In the genomic region with DNA sequence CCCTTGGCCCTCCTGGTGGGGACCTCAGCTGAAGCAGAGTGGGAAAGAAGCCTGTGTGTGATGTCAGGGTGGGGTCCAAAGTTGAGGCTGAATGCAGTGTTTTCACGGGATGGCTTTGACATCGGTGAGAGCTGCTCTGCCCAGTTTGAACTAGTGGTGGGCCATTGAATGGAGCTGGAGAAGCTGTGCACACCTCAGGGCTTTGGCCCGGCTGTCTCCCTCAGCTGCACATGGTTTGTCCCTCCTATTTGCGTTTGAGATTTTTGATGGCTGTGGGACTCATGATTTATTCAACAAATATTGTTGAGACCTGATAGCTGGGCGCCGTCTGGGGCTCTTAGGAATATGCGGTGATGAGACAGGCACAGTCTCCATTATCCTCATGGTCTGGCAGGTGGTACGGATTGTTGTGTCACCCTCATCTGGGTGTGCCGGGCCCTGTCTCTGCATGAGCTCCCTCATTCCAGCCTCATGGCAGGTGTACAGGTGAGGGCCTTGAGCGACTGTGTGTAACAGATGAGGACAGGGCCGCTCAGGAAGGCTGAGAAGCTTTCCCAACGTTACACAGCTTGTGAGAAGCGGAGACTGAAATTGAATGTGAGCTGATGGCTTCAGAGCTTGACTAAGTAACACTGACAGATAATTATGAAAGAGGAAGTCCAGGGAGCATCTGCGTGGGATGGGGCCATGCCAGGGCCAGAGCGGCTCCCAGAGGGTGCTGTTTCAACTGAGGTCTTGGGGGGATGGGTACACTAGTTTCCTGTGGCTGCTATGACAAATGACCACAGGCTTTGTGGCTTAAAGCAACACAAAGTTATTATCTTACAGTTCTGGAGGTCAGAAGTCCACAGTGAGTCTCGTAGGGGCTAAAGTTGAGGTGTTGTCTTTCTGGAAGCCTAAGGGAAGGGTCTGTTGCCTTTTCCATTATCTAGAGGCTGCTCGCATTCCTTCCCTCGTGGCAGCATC, we compare ENCODE assay signal across 8 cellular contexts. TPM values are rescaled to one million over a fixed set of nuclear protein-coding genes. Genes with fewer than 3 reads are reported as not detected.
DNase-seq lines count a peak whose midpoint lies in the region; ATAC-seq and TF ChIP-seq lines count a peak whose summit lies in the region.

No MANE protein-coding gene starts in this region.

- BruUV-seq in OCI-LY7 (replicated peaks; lab: Mats Ljungman, UMichigan) = TSS peak; percentile 90

- H3K36me3 ChIP-seq in OCI-LY7 (ENCODE audit: insufficient read depth, low read length) = peaks cover 16% of the 10 kb centered on the region
- H3K36me3 ChIP-seq in gastroesophageal sphincter = no peaks in the 10 kb centered on the region
- H3K36me3 ChIP-seq in sigmoid colon = no peaks in the 10 kb centered on the region
- no peaks in the 10 kb centered on the region; the same call in 1 of the 2 replicates for H3K36me3 ChIP-seq in H7 (replicated peaks; ENCODE audit: control insufficient read depth, insufficient read depth, low read length)

- CTCF ChIA-PET in OCI-LY7 (lab: Charles Lee; ENCODE audit: unreplicated experiment) = interaction anchor here (0.6 to 1.6 kb wide), 8 partner anchors 9 to 91 kb away, joined by 3 to 7 read pairs (median 4); no protein-coding TSS in a partner anchor

- WGBS in gastroesophageal sphincter (ENCODE audit: low coverage in 1 of 2), 2 donors = 76 to 88% methylated on average over 3 to 5 of the region's 18 CpGs
- 70 to 83% methylated on average over 18 of the region's 18 CpGs for WGBS in sigmoid colon, 2 donors

- DNase-seq in COLO668 (lab: John Stamatoyannopoulos, UW; ENCODE audit: unreplicated experiment) (peak; percentile 90), OCI-LY7 (ENCODE audit: low spot score) (peak; percentile 91), sigmoid colon (peak; percentile 81), G401 (ENCODE audit: low spot score) (no peak), H7 (no peak)

- ATAC-seq in HG03045 (IDR thresholded peaks at IDR 0.05; ENCODE audit: unreplicated experiment) = peak; percentile 88
- ATAC-seq in gastroesophageal sphincter = peak; percentile 67

- POLR2A ChIA-PET in OCI-LY7 (lab: Charles Lee) = interaction anchor here (0.6 to 3.8 kb wide), 11 partner anchors 8 to 269 kb away, joined by 3 to 23 read pairs (median 4); no protein-coding TSS in a partner anchor

- H3K4me1 ChIP-seq in OCI-LY7 (ENCODE audit: insufficient read depth, low read length, poor library complexity, severe bottlenecking) = peaks cover 76% of the 10 kb centered on the region
- H3K4me1 ChIP-seq in gastroesophageal sphincter = peaks cover 0 to 72% (median 10%) of the 10 kb centered on the region in 3 donors
- H3K4me1 ChIP-seq in sigmoid colon = peaks cover 0 to 32% (median 11%) of the 10 kb centered on the region in 4 donors

- peak overlapping the region; percentile 91 for H3K4me2 ChIP-seq in OCI-LY7 (ENCODE audit: low read length)

- no peaks in the 10 kb centered on the region for H4K20me1 ChIP-seq in OCI-LY7 (ENCODE audit: insufficient read depth, low read length)

- H3K9me2 ChIP-seq in OCI-LY7 (ENCODE audit: insufficient read depth, low read length) = no peaks in the 10 kb centered on the region

- peak; percentile 50 for TF ChIP-seq CTCF in OCI-LY7 (conservative IDR thresholded peaks at IDR 0.05; ENCODE audit: low read length)
- no peak for TF ChIP-seq CTCF in gastroesophageal sphincter (IDR thresholded peaks at IDR 0.05)
- TF ChIP-seq CTCF in sigmoid colon (IDR thresholded peaks at IDR 0.05) = no peak

- in situ Hi-C loops in GM18951 (cut with MboI; ENCODE audit: low sequenced_read_pairs, unreplicated experiment) = no loop called here
- in situ Hi-C loops in G401 (cut with HindIII; ENCODE audit: low sequenced_read_pairs) = no loop called here

- no peak overlapping the region for H2AFZ ChIP-seq in OCI-LY7 (ENCODE audit: low read length)

- no peaks in the 10 kb centered on the region for H3K27me3 ChIP-seq in gastroesophageal sphincter
- H3K27me3 ChIP-seq in sigmoid colon = no peaks in the 10 kb centered on the region
- no peaks in the 10 kb centered on the region for H3K27me3 ChIP-seq in H7 (ENCODE audit: control insufficient read depth, insufficient read depth, low read length)

- intact Hi-C loops in OCI-LY7 (cut with micrococcal nuclease; ENCODE audit: unreplicated experiment) (loop anchor here (1.0 to 2.0 kb wide), 3 partner anchors 24 to 48 kb away; no protein-coding TSS in a partner anchor), sigmoid colon (cut with DNase I) (no loop called here)

- peak overlapping the region; percentile 52 for H3K4me3 ChIP-seq in OCI-LY7 (ENCODE audit: low read depth, low read length, poor library complexity, severe bottlenecking)
- no peak overlapping the region for H3K4me3 ChIP-seq in gastroesophageal sphincter
- no peak overlapping the region for H3K4me3 ChIP-seq in sigmoid colon
- no peak overlapping the region for H3K4me3 ChIP-seq in H7 (ENCODE audit: insufficient read depth, low read depth, low read length)

- TF ChIP-seq POLR2A in GM18951 (IDR thresholded peaks at IDR 0.05; ENCODE audit: extremely low read depth, insufficient read depth, insufficient read length) (peak; percentile 57), gastroesophageal sphincter (IDR thresholded peaks at IDR 0.05) (no peak), sigmoid colon (IDR thresholded peaks at IDR 0.05) (no peak)

- TF ChIP-seq EP300 in gastroesophageal sphincter (IDR thresholded peaks at IDR 0.05) = no peak
- peak in 1 of 4 donors; percentile 7 for TF ChIP-seq EP300 in sigmoid colon (IDR thresholded peaks at IDR 0.05)

- H3K79me2 ChIP-seq in OCI-LY7 (ENCODE audit: insufficient read depth, low read depth, low read length) = peaks cover 58% of the 10 kb centered on the region; the same call in 1 of the 2 replicates

- peak overlapping the region; percentile 93 for H3K27ac ChIP-seq in OCI-LY7 (ENCODE audit: low read depth, low read length, poor library complexity, severe bottlenecking)
- H3K27ac ChIP-seq in gastroesophageal sphincter = peak overlapping the region in 3 of 4 donors; percentile 5 to 37 (median 31)
- H3K27ac ChIP-seq in sigmoid colon = peak overlapping the region in 3 of 4 donors; percentile 15 to 36 (median 20)

- H3K9me3 ChIP-seq in OCI-LY7 (ENCODE audit: low read length) = no peaks in the 10 kb centered on the region
- no peaks in the 10 kb centered on the region for H3K9me3 ChIP-seq in gastroesophageal sphincter
- no peaks in the 10 kb centered on the region for H3K9me3 ChIP-seq in sigmoid colon

RNA-seq across cellular contexts. Expression of a gene that starts 36.5 kb away (rescaled TPM):
- total RNA-seq in OCI-LY7 (2014; rRNA removed; shearing (Covaris generic)) = 15.4 and 22.6 TPM in 2 replicates
- 67.5 and 70.3 TPM in 2 replicates for total RNA-seq in OCI-LY7 (2022)
- total RNA-seq in gastroesophageal sphincter = 10 to 100 TPM; 13.4 to 24.0 (median 19.2) TPM
- total RNA-seq in sigmoid colon = 10 to 100 TPM; 11.0 to 30.3 (median 15.9) TPM
- polyA plus RNA-seq in sigmoid colon = 10 to 100 TPM; 20.4 to 60.3 (median 40.7) TPM
- 4.6 and 8.6 TPM in 2 replicates for total RNA-seq in G401 (2014; rRNA removed; shearing (Covaris generic))
- 13.1 and 19.2 TPM in 2 replicates for total RNA-seq in H7 (2014; rRNA removed; shearing (Covaris generic))

Comparison
In these comparisons a context has a peak if more than half of its experiments do, and no peak if none do; other contexts are left out.
1. DNase-seq: peak in COLO668 (single experiment), OCI-LY7 (single experiment) and sigmoid colon (single experiment); none in G401 (single experiment) and H7 (single experiment).
2. H3K27ac ChIP-seq: peak in every context shown above with its lines; median percentile 93 in OCI-LY7; 31 in gastroesophageal sphincter; 20 in sigmoid colon.